Comparison of ENCODE assay signal across 19 cellular contexts in the genomic region with DNA sequence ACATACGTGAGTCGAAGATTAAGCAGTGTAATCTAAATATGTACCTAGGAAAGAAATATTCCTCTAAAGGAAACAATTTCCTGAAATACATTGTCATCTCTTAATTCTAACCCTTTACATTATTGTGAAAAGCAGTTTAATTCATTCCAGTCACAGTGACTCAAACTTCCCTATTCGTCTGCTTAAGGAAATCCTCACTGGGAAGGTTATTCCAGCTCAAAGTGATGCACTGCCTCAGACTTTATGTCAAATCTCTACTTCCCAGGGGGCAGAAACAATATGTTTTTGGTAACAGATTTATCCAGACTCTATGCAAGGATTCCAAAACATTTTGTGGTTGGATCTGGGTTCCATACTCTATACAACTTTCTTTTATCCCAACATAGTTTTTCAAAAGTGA.
"Had no signal": no experiment of that assay in that cellular context is flagged by ENCODE, and none has a peak within 500 bp of the region (broad histone marks: within the 10 kb centered on the region; RNA-seq: fewer than 3 reads in every experiment).

No MANE protein-coding gene starts in this region.

- H3K4me3 ChIP-seq: esophagus squamous epithelium, gastroesophageal sphincter, transverse colon, vagina had no signal

- ATAC-seq: activated naive CD8-positive, alpha-beta T cell treated with anti-CD3 and anti-CD28 coated beads, Interleukin-2, amount 50 U/mL, for 24 hours; activated T-helper 17 cell treated with anti-CD3 and anti-CD28 coated beads, Interleukin-2, amount 50 U/mL, for 72 hours; gastroesophageal sphincter; left lobe of liver had no signal

- H3K9me3 Mint-ChIP-seq: activated naive CD4-positive, alpha-beta T cell treated with anti-CD3 and anti-CD28 coated beads for 36 hours; activated naive CD8-positive, alpha-beta T cell treated with anti-CD3 and anti-CD28 coated beads, Interleukin-2, amount 50 U/mL, for 24 hours; activated T-helper 17 cell treated with anti-CD3 and anti-CD28 coated beads, Interleukin-2, amount 50 U/mL, for 72 hours had no signal

- DNase-seq: activated CD4-positive, CD25-positive, alpha-beta regulatory T cell treated with anti-CD3 and anti-CD28 coated beads, Interleukin-2, amount 50 U/mL, for 72 hours; activated naive CD4-positive, alpha-beta T cell treated with anti-CD3 and anti-CD28 coated beads for 36 hours; activated naive CD8-positive, alpha-beta T cell treated with anti-CD3 and anti-CD28 coated beads, Interleukin-2, amount 50 U/mL, for 24 hours; activated T-cell treated with anti-CD3 and anti-CD28 coated beads for 4 hours; caudate nucleus; cortex of kidney; effector CD4-positive, alpha-beta T cell; esophagus squamous epithelium; mammary epithelial cell; naive B cell; stimulated activated CD4-positive, alpha-beta T cell treated with anti-CD3 and anti-CD28 coated beads, Interleukin-4, amount 100 ng/mL, for 4 hours; stimulated activated CD8-positive, alpha-beta memory T cell treated with anti-CD3 and anti-CD28 coated beads, Interleukin-4, amount 100 ng/mL, for 48 hours; stimulated activated naive CD4-positive, alpha-beta T cell treated with Interleukin-2 at 50 U/mL for 16 hours; T-helper 9 cell; transverse colon had no signal

- H3K4me3 Mint-ChIP-seq: activated naive CD4-positive, alpha-beta T cell treated with anti-CD3 and anti-CD28 coated beads for 36 hours; activated naive CD8-positive, alpha-beta T cell treated with anti-CD3 and anti-CD28 coated beads, Interleukin-2, amount 50 U/mL, for 24 hours; activated T-helper 17 cell treated with anti-CD3 and anti-CD28 coated beads, Interleukin-2, amount 50 U/mL, for 72 hours; naive B cell had no signal

- H3K4me1 Mint-ChIP-seq: activated naive CD8-positive, alpha-beta T cell treated with anti-CD3 and anti-CD28 coated beads, Interleukin-2, amount 50 U/mL, for 24 hours; activated T-helper 17 cell treated with anti-CD3 and anti-CD28 coated beads, Interleukin-2, amount 50 U/mL, for 72 hours; naive B cell had no signal

- H3K27ac Mint-ChIP-seq: activated naive CD4-positive, alpha-beta T cell treated with anti-CD3 and anti-CD28 coated beads for 36 hours; activated naive CD8-positive, alpha-beta T cell treated with anti-CD3 and anti-CD28 coated beads, Interleukin-2, amount 50 U/mL, for 24 hours; activated T-helper 17 cell treated with anti-CD3 and anti-CD28 coated beads, Interleukin-2, amount 50 U/mL, for 72 hours had no signal

- H3K36me3 Mint-ChIP-seq: naive B cell had no signal
